ENCODE assay signal across 8 cellular contexts in genomic region chr2:58240938-58241755, GRCh38.
DNase-seq lines count a peak whose midpoint lies in the region; ATAC-seq and TF ChIP-seq lines count a peak whose summit lies in the region.

Gene FANCL (minus strand): TSS chr2:58241325. CDS start chr2:58241313, 12 bp downstream.

- TF ChIP-seq CTCF in coronary artery (IDR thresholded peaks at IDR 0.05) = no peak

- 0 out of 2 replicates have a peak, but pooled peaks cover 5% of the 10 kb centered on the region for H4K20me1 ChIP-seq in BLaER1

- no peaks in the 10 kb centered on the region for H3K27me3 ChIP-seq in BLaER1
- no peaks in the 10 kb centered on the region for H3K27me3 ChIP-seq in layer of hippocampus (ENCODE audit: control insufficient read depth, insufficient read depth, low read length)

- peak; percentile 71 for ATAC-seq in HG03457 (IDR thresholded peaks at IDR 0.05; ENCODE audit: unreplicated experiment)

- H3K4me3 ChIP-seq in BLaER1 = peak within 1 kb of the TSS; percentile 75
- H3K4me3 ChIP-seq in coronary artery = peak within 1 kb of the TSS; percentile 97

- peak within 1 kb of the TSS; percentile 88 for H3K9ac ChIP-seq in BLaER1

- peak within 1 kb of the TSS; percentile 91 for H3K27ac ChIP-seq in BLaER1
- peak within 1 kb of the TSS; percentile 1 to 83 for H3K27ac ChIP-seq in coronary artery
- H3K27ac ChIP-seq in layer of hippocampus (ENCODE audit: low read depth, low read length) = peak within 1 kb of the TSS; percentile 84

- DNase-seq in GM19240 (ENCODE audit: insufficient read length, low spot score) (peak; percentile 63), NCI-H524 (lab: John Stamatoyannopoulos, UW) (peak; percentile 91 to 94), coronary artery (ENCODE audit: low spot score) (peak; percentile 89)
- peak; percentile 43 to 53 for DNase-seq in activated CD4-positive, alpha-beta T cell treated with anti-CD3 and anti-CD28 coated beads for 4 hours
- peak; percentile 46 to 72 (median 68) for DNase-seq in stimulated activated CD4-positive, alpha-beta T cell treated with anti-CD3 and anti-CD28 coated beads, Interleukin-1b, Interleukin-23, amount 100 ng/mL, for 24 hours (ENCODE audit: low read depth in 4 of 4, low spot score in 1 of 4)

- H3K9me3 ChIP-seq in BLaER1 = no peaks in the 10 kb centered on the region

- no peaks in the 10 kb centered on the region for H3K36me3 ChIP-seq in BLaER1

- H3K4me1 ChIP-seq in BLaER1 = peaks cover 27% of the 10 kb centered on the region

- peak within 1 kb of the TSS; percentile 74 for H3K4me2 ChIP-seq in BLaER1

Comparison
In these comparisons a context has a peak if more than half of its experiments do, and no peak if none do; other contexts are left out.
1. Peak in every context shown above with its lines: DNase-seq, ATAC-seq, H3K4me3 ChIP-seq and H3K27ac ChIP-seq.